Comparison of ENCODE assay signal across 8 cellular contexts in genomic region chr6:35302604-35303218, GRCh38. TPM values are rescaled to one million over a fixed set of nuclear protein-coding genes. Genes with fewer than 3 reads are reported as not detected.
DNase-seq lines count a peak whose midpoint lies in the region; ATAC-seq and TF ChIP-seq lines count a peak whose summit lies in the region.

No MANE protein-coding gene starts in this region.

- H3K9ac ChIP-seq in NT2/D1 (ENCODE audit: insufficient read length, low read depth): peak overlapping the region; percentile 9

- H3K9me3 ChIP-seq in NT2/D1 (ENCODE audit: insufficient read depth, low read length): no peaks in the 10 kb centered on the region
- no peaks in the 10 kb centered on the region for H3K9me3 ChIP-seq in heart left ventricle

- TF ChIP-seq POLR2A in GM18526 (IDR thresholded peaks at IDR 0.05; ENCODE audit: extremely low read depth, insufficient read length): peak; percentile 51
- TF ChIP-seq POLR2A in heart left ventricle (IDR thresholded peaks at IDR 0.05): peak in 1 of 2 donors; percentile 18

- peak overlapping the region in 4 of 12 donors; percentile 12 to 93 (median 40) for H3K27ac ChIP-seq in heart left ventricle

- intact Hi-C loops in heart left ventricle (cut with DNase I): no loop called here

- peak; percentile 20 for DNase-seq in NT2/D1 (ENCODE audit: low read depth, low spot score)
- DNase-seq in activated T-cell treated with anti-CD3 and anti-CD28 coated beads for 48 hours (ENCODE audit: low read depth): peak; percentile 81
- peak in 4 of 5 donors; percentile 50 to 81 (median 56) for DNase-seq in heart left ventricle
- peak; percentile 92 for DNase-seq in stimulated activated CD4-positive, alpha-beta T cell treated with anti-CD3 and anti-CD28 coated beads, Interleukin-15, amount 100 ng/mL, for 24 hours
- DNase-seq in HT-29 (ENCODE audit: low spot score): no peak
- no peak for DNase-seq in amniotic stem cell (lab: John Stamatoyannopoulos, UW)

- H3K4me1 ChIP-seq in NT2/D1 (ENCODE audit: insufficient read depth, insufficient read length) (peaks cover 6% of the 10 kb centered on the region), heart left ventricle (peaks cover 0 to 77% (median 6%) of the 10 kb centered on the region in 12 donors)

- TF ChIP-seq CTCF in heart left ventricle (IDR thresholded peaks at IDR 0.05): no peak

- WGBS in heart left ventricle, 4 donors: 40 to 55% (median 49%) methylated on average over 5 to 6 of the region's 6 CpGs

- H3K36me3 ChIP-seq in NT2/D1 (ENCODE audit: insufficient read depth, insufficient read length, low read length) (no peaks in the 10 kb centered on the region), heart left ventricle (no peaks in the 10 kb centered on the region)

- H3K4me3 ChIP-seq in NT2/D1 (ENCODE audit: insufficient read length, low read depth): no peak overlapping the region
- H3K4me3 ChIP-seq in heart left ventricle: peak overlapping the region in 2 of 12 donors; percentile 1 to 44

- peak; percentile 75 for ATAC-seq in HG02870 (IDR thresholded peaks at IDR 0.05; ENCODE audit: unreplicated experiment)
- ATAC-seq in heart left ventricle: peak; percentile 57 to 85 (median 78)

- no peaks in the 10 kb centered on the region for H3K27me3 ChIP-seq in NT2/D1 (ENCODE audit: insufficient read depth, insufficient read length)
- no peaks in the 10 kb centered on the region for H3K27me3 ChIP-seq in heart left ventricle

RNA-seq across cellular contexts. Expression of gene DEF6, which starts 5.1 kb away (rescaled TPM):
- total RNA-seq in heart left ventricle: 10 to 100 TPM in 1 of 9 donors, 1 to 10 TPM in 5, under 1 TPM in 3; 0.38 to 14.4 (median 1.3) TPM
- polyA plus RNA-seq in heart left ventricle: under 1 TPM; 0.72 to 0.86 TPM
- total RNA-seq in HT-29 (2014; rRNA removed; shearing (Covaris generic)): 2.0 and 3.2 TPM in 2 replicates

RNA-seq across cellular contexts. Expression of gene PPARD, which starts 39.6 kb away (rescaled TPM):
- total RNA-seq in heart left ventricle: 10 to 100 TPM; 10.0 to 22.0 (median 13.4) TPM
- 10 to 100 TPM; 13.8 to 23.8 TPM for polyA plus RNA-seq in heart left ventricle
- total RNA-seq in HT-29 (2014; rRNA removed; shearing (Covaris generic)): 10.1 and 13.7 TPM in 2 replicates

RNA-seq across cellular contexts. Expression of gene ZNF76, which starts 43.2 kb away (rescaled TPM):
- 10 to 100 TPM; 26.2 to 46.1 (median 33.0) TPM for total RNA-seq in heart left ventricle
- polyA plus RNA-seq in heart left ventricle: 10 to 100 TPM; 20.2 to 42.3 TPM
- total RNA-seq in HT-29 (2014; rRNA removed; shearing (Covaris generic)): 19.5 and 23.1 TPM in 2 replicates

Comparison
In these comparisons a context has a peak if more than half of its experiments do, and no peak if none do; other contexts are left out.
1. DNase-seq: peak in NT2/D1 (single experiment), activated T-cell treated with anti-CD3 and anti-CD28 coated beads for 48 hours (single experiment), heart left ventricle (4 of 5) and stimulated activated CD4-positive, alpha-beta T cell treated with anti-CD3 and anti-CD28 coated beads, Interleukin-15, amount 100 ng/mL, for 24 hours (single experiment); none in HT-29 (single experiment) and amniotic stem cell (single experiment).